ENCODE assay signal across 13 cellular contexts in genomic region chr13:50170447-50171037, GRCh38.
DNase-seq lines count a peak whose midpoint lies in the region; ATAC-seq, FAIRE-seq and TF ChIP-seq lines count a peak whose summit lies in the region.
"Had no signal": no experiment of that assay in that cellular context is flagged by ENCODE, and none has a peak within 500 bp of the region (broad histone marks: within the 10 kb centered on the region; RNA-seq: fewer than 3 reads in every experiment).

No MANE protein-coding gene starts in this region.

- ATAC-seq in A549 (no peak), left lung (peak; percentile 69)
- ATAC-seq: activated naive CD8-positive, alpha-beta T cell treated with anti-CD3 and anti-CD28 coated beads, Interleukin-2, amount 50 U/mL, for 24 hours had no signal

- H3K4me3 Mint-ChIP-seq in astrocyte (ENCODE audit: unreplicated experiment) (no peak overlapping the region), Caco-2 (ENCODE audit: unreplicated experiment) (no peak overlapping the region)
- H3K4me3 Mint-ChIP-seq: activated naive CD8-positive, alpha-beta T cell treated with anti-CD3 and anti-CD28 coated beads, Interleukin-2, amount 50 U/mL, for 24 hours had no signal

- H2AFZ ChIP-seq in astrocyte (ENCODE audit: low read depth, low read length): no peak overlapping the region

- peaks cover 1% of the 10 kb centered on the region for H3K9me3 Mint-ChIP-seq in astrocyte (ENCODE audit: unreplicated experiment)
- H3K9me3 Mint-ChIP-seq in Caco-2 (ENCODE audit: unreplicated experiment): no peaks in the 10 kb centered on the region
- H3K9me3 Mint-ChIP-seq: CD8-positive, alpha-beta memory T cell had no signal

- H3K4me1 ChIP-seq in A549 (no peaks in the 10 kb centered on the region), astrocyte (ENCODE audit: insufficient read depth, low read length) (no peaks in the 10 kb centered on the region), left lung (no peaks in the 10 kb centered on the region), Caco-2 (no peaks in the 10 kb centered on the region)

- H3K27me3 Mint-ChIP-seq in astrocyte (ENCODE audit: low read depth, unreplicated experiment) (no peaks in the 10 kb centered on the region), Caco-2 (ENCODE audit: insufficient read depth, unreplicated experiment) (no peaks in the 10 kb centered on the region)
- H3K27me3 Mint-ChIP-seq: CD8-positive, alpha-beta memory T cell had no signal

- H3K36me3 Mint-ChIP-seq in astrocyte (ENCODE audit: low read depth, unreplicated experiment) (no peaks in the 10 kb centered on the region), Caco-2 (ENCODE audit: insufficient read depth, unreplicated experiment) (no peaks in the 10 kb centered on the region)
- H3K36me3 Mint-ChIP-seq: CD8-positive, alpha-beta memory T cell had no signal

- no peak for TF ChIP-seq POLR2A in A549 (IDR thresholded peaks at IDR 0.05; ENCODE audit: low read length)

- H3K27me3 ChIP-seq in HL-60 (ENCODE audit: insufficient read depth, poor library complexity, severe bottlenecking) (no peaks in the 10 kb centered on the region), astrocyte (ENCODE audit: insufficient read depth, low read length) (no peaks in the 10 kb centered on the region), left lung (no peaks in the 10 kb centered on the region), Caco-2 (replicated peaks; ENCODE audit: control insufficient read depth, insufficient read depth, low read length) (no peaks in the 10 kb centered on the region)

- no peak overlapping the region for H3K4me3 ChIP-seq in A549
- no peak overlapping the region for H3K4me3 ChIP-seq in HL-60 (replicated peaks; ENCODE audit: insufficient read depth, low read length)
- no peak overlapping the region for H3K4me3 ChIP-seq in astrocyte (ENCODE audit: insufficient read depth, low read depth, low read length)
- H3K4me3 ChIP-seq in left lung: no peak overlapping the region
- H3K4me3 ChIP-seq in Caco-2 (ENCODE audit: low read depth, low read length): no peak overlapping the region
- H3K4me3 ChIP-seq: SK-N-MC had no signal

- no peak overlapping the region for H3K27ac Mint-ChIP-seq in astrocyte (ENCODE audit: unreplicated experiment)
- H3K27ac Mint-ChIP-seq in Caco-2 (ENCODE audit: unreplicated experiment): no peak overlapping the region
- H3K27ac Mint-ChIP-seq: activated naive CD8-positive, alpha-beta T cell treated with anti-CD3 and anti-CD28 coated beads, Interleukin-2, amount 50 U/mL, for 24 hours had no signal

- FAIRE-seq in A549 (lab: Jason Lieb, UNC) (no peak), astrocyte (lab: Jason Lieb, UNC) (peak; percentile 65)

- no peak overlapping the region for H3K4me2 ChIP-seq in A549
- H3K4me2 ChIP-seq in astrocyte (ENCODE audit: low read length): no peak overlapping the region

- POLR2A ChIA-PET in A549 (lab: Yijun Ruan, JAX) (no interaction called here), Caco-2 (lab: Charles Lee) (interaction anchor here (0.5 to 1.2 kb wide), 3 partner anchors 46 to 170 kb away, joined by 3 to 4 read pairs (median 4); no protein-coding TSS in a partner anchor)

- H3K4me1 Mint-ChIP-seq in astrocyte (ENCODE audit: low read depth, unreplicated experiment) (peaks cover 32% of the 10 kb centered on the region), Caco-2 (ENCODE audit: low read depth, unreplicated experiment) (no peaks in the 10 kb centered on the region)
- H3K4me1 Mint-ChIP-seq: CD8-positive, alpha-beta memory T cell had no signal

- H3K9me3 ChIP-seq in A549 (no peaks in the 10 kb centered on the region), astrocyte (ENCODE audit: insufficient read depth, low read depth, low read length) (no peaks in the 10 kb centered on the region), left lung (no peaks in the 10 kb centered on the region), Caco-2 (no peaks in the 10 kb centered on the region)

- peak in 1 of 2 experiments; percentile 23 for DNase-seq in A549 (ENCODE audit: low read depth in 1 of 2, low spot score in 1 of 2)
- DNase-seq in HL-60 (ENCODE audit: low read depth in 1 of 2, low spot score in 1 of 2): no peak
- DNase-seq in astrocyte (ENCODE audit: low read depth): no peak
- DNase-seq in left lung: no peak
- DNase-seq in Caco-2: no peak
- no peak for DNase-seq in KBM-7
- no peak for DNase-seq in MV-4-11 (lab: John Stamatoyannopoulos, UW)
- DNase-seq in GM19240 (ENCODE audit: insufficient read length, low spot score): no peak
- DNase-seq: activated naive CD8-positive, alpha-beta T cell treated with anti-CD3 and anti-CD28 coated beads, Interleukin-2, amount 50 U/mL, for 24 hours; CD8-positive, alpha-beta memory T cell; foreskin melanocyte; NCI-H187 treated with DMSO at 0.1 percent for 48 hours had no signal

- intact Hi-C loops in left lung (cut with DNase I): loop anchor here in 1 of 2 donors (10.0 kb wide), 1 partner anchor 354 kb away; no protein-coding TSS in a partner anchor
- intact Hi-C loops in Caco-2 (cut with micrococcal nuclease; ENCODE audit: unreplicated experiment): loop anchor here (2.0 to 10.0 kb wide), 4 partner anchors 86 to 632 kb away; no protein-coding TSS in a partner anchor

- peak; percentile 65 to 69 for TF ChIP-seq RAD21 in A549 (conservative IDR thresholded peaks at IDR 0.05 in 1 of 2, IDR thresholded peaks at IDR 0.05 in 1 of 2)

- WGBS in A549 (ENCODE audit: missing lambda C conversion rate): 62% methylated on average over 2 of the region's 2 CpGs

- in situ Hi-C loops in KBM-7 (cut with MboI; ENCODE audit: low pct_unique_long_range_greater_than_20kb, low sequenced_read_pairs): no loop called here

- no peaks in the 10 kb centered on the region for H3K36me3 ChIP-seq in astrocyte (ENCODE audit: insufficient read depth, low read length)
- H3K36me3 ChIP-seq in left lung: no peaks in the 10 kb centered on the region
- no peaks in the 10 kb centered on the region for H3K36me3 ChIP-seq in Caco-2 (ENCODE audit: control insufficient read depth, insufficient read depth, low read length)

- no peak for TF ChIP-seq EP300 in A549 (IDR thresholded peaks at IDR 0.05)

- BruUV-seq in Caco-2 (replicated peaks; lab: Mats Ljungman, UMichigan): no TSS peak

- H3K9ac ChIP-seq in astrocyte (ENCODE audit: low read length): no peak overlapping the region

- CTCF ChIA-PET in A549 (lab: Yijun Ruan, JAX) (interaction anchor here (0.6 to 1.9 kb wide), 4 partner anchors 164 to 741 kb away, joined by 4 to 5 read pairs (median 4); no protein-coding TSS in a partner anchor), Caco-2 (lab: Charles Lee) (interaction anchor here (1.0 kb wide), 1 partner anchor 216 kb away, joined by 5 read pairs; no protein-coding TSS in a partner anchor)

- peak; percentile 51 for TF ChIP-seq CTCF in A549 (IDR thresholded peaks at IDR 0.05)
- TF ChIP-seq CTCF in HL-60 (IDR thresholded peaks at IDR 0.05; ENCODE audit: insufficient read depth, low read length): no peak
- TF ChIP-seq CTCF in astrocyte (IDR thresholded peaks at IDR 0.05; ENCODE audit: insufficient read depth, low read depth, low read length): peak; percentile 22
- peak; percentile 26 to 47 for TF ChIP-seq CTCF in left lung (IDR thresholded peaks at IDR 0.05)
- TF ChIP-seq CTCF in Caco-2 (IDR thresholded peaks at IDR 0.05; ENCODE audit: insufficient read depth in 1 of 2, low read depth in 1 of 2, low read length in 1 of 2, severe bottlenecking in 1 of 2, unreplicated experiment in 1 of 2): peak in 1 of 2 experiments; percentile 39

- H3K27ac ChIP-seq in A549 (no peak overlapping the region), HL-60 (replicated peaks) (0 out of 2 replicates have a peak overlapping the region, but pooled peaks have one; percentile 16), astrocyte (ENCODE audit: low read depth, low read length) (no peak overlapping the region), left lung (no peak overlapping the region)
- H3K27ac ChIP-seq: SK-N-MC had no signal

- H4K20me1 ChIP-seq in astrocyte (ENCODE audit: insufficient read depth, low read length): no peaks in the 10 kb centered on the region

- H3K79me2 ChIP-seq in astrocyte (ENCODE audit: insufficient read depth, low read length): no peaks in the 10 kb centered on the region

TF ChIP-seq in A549, 52 proteins besides CTCF, POLR2A, EP300 and RAD21:
- TF ChIP-seq HOXB5 (CRISPR knock-in tag; IDR thresholded peaks at IDR 0.05): no peak
- TF ChIP-seq SMC3 (IDR thresholded peaks at IDR 0.05): peak; percentile 82
- no peak for TF ChIP-seq CBX2 (IDR thresholded peaks at IDR 0.05; ENCODE audit: borderline replicate concordance, low read depth)
- TF ChIP-seq PBX3 (IDR thresholded peaks at IDR 0.05): no peak
- TF ChIP-seq ZNF302 (CRISPR knock-in tag; IDR thresholded peaks at IDR 0.05): no peak
